ENCODE assay signal across 8 cellular contexts in the genomic region with DNA sequence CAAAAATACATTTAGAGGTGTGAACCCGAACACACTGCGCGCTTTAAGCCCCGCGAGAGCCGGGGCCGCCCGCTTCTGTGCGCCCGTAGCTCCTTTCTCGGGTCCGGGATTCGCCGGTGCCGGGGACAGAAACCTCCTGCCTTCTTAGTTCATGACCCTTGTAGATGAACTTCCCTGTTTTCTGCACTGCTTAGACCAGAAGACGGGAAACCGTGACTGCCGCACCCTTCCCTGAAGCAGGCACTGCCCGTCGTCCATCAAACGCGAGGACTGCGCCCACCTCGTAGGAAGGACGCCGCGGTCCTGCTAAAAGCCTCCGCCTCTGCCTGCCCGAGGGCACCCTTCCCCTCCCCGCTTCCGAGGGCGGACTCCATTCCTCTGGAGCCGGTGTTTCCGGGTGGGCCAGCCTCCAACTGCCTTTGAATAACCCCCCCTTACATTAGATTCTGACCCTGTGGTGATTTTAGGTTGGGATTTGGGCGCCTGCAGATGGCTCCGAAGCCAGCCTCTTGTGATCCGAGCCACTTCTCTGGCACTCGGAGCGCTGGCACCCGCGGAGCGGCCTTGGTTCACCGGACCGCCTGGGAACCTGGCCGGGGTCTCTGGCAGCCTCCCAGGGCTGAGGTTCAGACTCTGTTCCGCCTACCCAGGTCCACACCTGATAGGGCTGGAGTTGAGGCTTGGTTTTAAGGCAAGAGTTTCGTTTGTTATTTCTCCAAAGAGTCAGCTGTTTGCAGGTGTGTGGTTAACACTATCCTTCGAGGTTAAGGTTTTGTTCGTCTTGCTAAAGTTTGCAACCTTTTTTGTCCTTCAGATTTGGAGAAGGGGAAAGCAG. TPM values are rescaled to one million over a fixed set of nuclear protein-coding genes. Genes with fewer than 3 reads are reported as not detected.
DNase-seq lines count a peak whose midpoint lies in the region; ATAC-seq and TF ChIP-seq lines count a peak whose summit lies in the region.

No MANE protein-coding gene starts in this region.

- 14% methylated on average over 49 of the region's 49 CpGs for WGBS in prostate gland

- peaks cover 53% of the 10 kb centered on the region for H3K4me1 Mint-ChIP-seq in activated naive CD8-positive, alpha-beta T cell treated with anti-CD3 and anti-CD28 coated beads, Interleukin-2, amount 50 U/mL, for 24 hours

- TF ChIP-seq POLR2A in prostate gland (IDR thresholded peaks at IDR 0.05), result peak; percentile 30

- H3K9me3 Mint-ChIP-seq in activated naive CD8-positive, alpha-beta T cell treated with anti-CD3 and anti-CD28 coated beads, Interleukin-2, amount 50 U/mL, for 24 hours, result no peaks in the 10 kb centered on the region

- no peaks in the 10 kb centered on the region for H3K36me3 ChIP-seq in left ventricle myocardium inferior
- no peaks in the 10 kb centered on the region for H3K36me3 ChIP-seq in prostate gland

- H3K4me1 ChIP-seq in left ventricle myocardium inferior, result peaks cover 59% of the 10 kb centered on the region
- peaks cover 23% of the 10 kb centered on the region for H3K4me1 ChIP-seq in prostate gland (replicated peaks)

- peak; percentile 42 for DNase-seq in activated CD4-positive, alpha-beta T cell treated with anti-CD3 and anti-CD28 coated beads for 48 hours
- no peak for DNase-seq in activated CD4-positive, alpha-beta T cell treated with anti-CD3 and anti-CD28 coated beads for 1 hour
- DNase-seq in NCI-H1092 treated with DMSO at 0.1 percent for 48 hours (lab: John Stamatoyannopoulos, UW), result peak; percentile 45
- DNase-seq in activated naive CD8-positive, alpha-beta T cell treated with anti-CD3 and anti-CD28 coated beads, Interleukin-2, amount 50 U/mL, for 24 hours, result peak; percentile 40
- DNase-seq in left ventricle myocardium inferior, result peak; percentile 82
- peak; percentile 47 for DNase-seq in prostate gland (ENCODE audit: low spot score)
- no peak for DNase-seq in GM13976 (ENCODE audit: low spot score)

- intact Hi-C loops in left ventricle myocardium inferior (cut with micrococcal nuclease), result no loop called here
- intact Hi-C loops in prostate gland (cut with DNase I), result loop anchor here (2.0 to 5.0 kb wide), 2 partner anchors 57 to 74 kb away; a partner anchor contains a TSS

- peaks cover 2% of the 10 kb centered on the region for H3K27me3 Mint-ChIP-seq in activated naive CD8-positive, alpha-beta T cell treated with anti-CD3 and anti-CD28 coated beads, Interleukin-2, amount 50 U/mL, for 24 hours

- TF ChIP-seq CTCF in left ventricle myocardium inferior (IDR thresholded peaks at IDR 0.05; ENCODE audit: borderline replicate concordance) (no peak), prostate gland (IDR thresholded peaks at IDR 0.05) (no peak), GM13976 (IDR thresholded peaks at IDR 0.05; ENCODE audit: borderline replicate concordance, control extremely low read depth, extremely low read depth, insufficient read depth, missing control alignments) (no peak)

- H3K27me3 ChIP-seq in left ventricle myocardium inferior (ENCODE audit: low read depth), result no peaks in the 10 kb centered on the region
- no peaks in the 10 kb centered on the region for H3K27me3 ChIP-seq in prostate gland (replicated peaks; ENCODE audit: insufficient read depth)

- H3K4me3 ChIP-seq in left ventricle myocardium inferior, result peak overlapping the region; percentile 85
- H3K4me3 ChIP-seq in prostate gland, result peak overlapping the region; percentile 77 to 84

- H3K27ac ChIP-seq in left ventricle myocardium inferior (replicated peaks) (peak overlapping the region; percentile 99), prostate gland (peak overlapping the region; percentile 80 to 86)

- peak overlapping the region; percentile 80 for H3K27ac Mint-ChIP-seq in activated naive CD8-positive, alpha-beta T cell treated with anti-CD3 and anti-CD28 coated beads, Interleukin-2, amount 50 U/mL, for 24 hours

- H3K36me3 Mint-ChIP-seq in activated naive CD8-positive, alpha-beta T cell treated with anti-CD3 and anti-CD28 coated beads, Interleukin-2, amount 50 U/mL, for 24 hours (ENCODE audit: low read depth), result no peaks in the 10 kb centered on the region

- no peak for ATAC-seq in activated naive CD8-positive, alpha-beta T cell treated with anti-CD3 and anti-CD28 coated beads, Interleukin-2, amount 50 U/mL, for 24 hours
- ATAC-seq in GM18909 (IDR thresholded peaks at IDR 0.05; ENCODE audit: poor library complexity, unreplicated experiment), result no peak

- peak overlapping the region; percentile 84 for H3K4me3 Mint-ChIP-seq in activated naive CD8-positive, alpha-beta T cell treated with anti-CD3 and anti-CD28 coated beads, Interleukin-2, amount 50 U/mL, for 24 hours

- in situ Hi-C loops in GM13976 (cut with MboI; ENCODE audit: low sequenced_read_pairs, unreplicated experiment), result loop anchor here (5.0 kb wide), 1 partner anchor 48 kb away; a partner anchor contains a TSS

- H3K9me3 ChIP-seq in left ventricle myocardium inferior (replicated peaks) (no peaks in the 10 kb centered on the region), prostate gland (no peaks in the 10 kb centered on the region)

RNA-seq across cellular contexts. Expression of a gene that starts 1.2 kb away (rescaled TPM):
- total RNA-seq in left ventricle myocardium inferior (171 TPM), prostate gland (100 to 1,000 TPM; 216 to 244 TPM)

RNA-seq across cellular contexts. Expression of a gene that starts 46.0 kb away (rescaled TPM):
- total RNA-seq in left ventricle myocardium inferior (18.6 TPM), prostate gland (10 to 100 TPM; 23.1 to 56.1 TPM)

RNA-seq across cellular contexts. Expression of a gene that starts 56.9 kb away (rescaled TPM):
- 75.5 TPM for total RNA-seq in left ventricle myocardium inferior
- 10 to 100 TPM; 78.3 to 92.2 TPM for total RNA-seq in prostate gland

Comparison
In these comparisons a context has a peak if more than half of its experiments do, and no peak if none do; other contexts are left out.
1. DNase-seq: peak in activated CD4-positive, alpha-beta T cell treated with anti-CD3 and anti-CD28 coated beads for 48 hours (single experiment), NCI-H1092 treated with DMSO at 0.1 percent for 48 hours (single experiment), activated naive CD8-positive, alpha-beta T cell treated with anti-CD3 and anti-CD28 coated beads, Interleukin-2, amount 50 U/mL, for 24 hours (single experiment), left ventricle myocardium inferior (single experiment) and prostate gland (single experiment); none in activated CD4-positive, alpha-beta T cell treated with anti-CD3 and anti-CD28 coated beads for 1 hour (single experiment) and GM13976 (single experiment).